8 cellular contexts compared by ENCODE assay signal in the genomic region with DNA sequence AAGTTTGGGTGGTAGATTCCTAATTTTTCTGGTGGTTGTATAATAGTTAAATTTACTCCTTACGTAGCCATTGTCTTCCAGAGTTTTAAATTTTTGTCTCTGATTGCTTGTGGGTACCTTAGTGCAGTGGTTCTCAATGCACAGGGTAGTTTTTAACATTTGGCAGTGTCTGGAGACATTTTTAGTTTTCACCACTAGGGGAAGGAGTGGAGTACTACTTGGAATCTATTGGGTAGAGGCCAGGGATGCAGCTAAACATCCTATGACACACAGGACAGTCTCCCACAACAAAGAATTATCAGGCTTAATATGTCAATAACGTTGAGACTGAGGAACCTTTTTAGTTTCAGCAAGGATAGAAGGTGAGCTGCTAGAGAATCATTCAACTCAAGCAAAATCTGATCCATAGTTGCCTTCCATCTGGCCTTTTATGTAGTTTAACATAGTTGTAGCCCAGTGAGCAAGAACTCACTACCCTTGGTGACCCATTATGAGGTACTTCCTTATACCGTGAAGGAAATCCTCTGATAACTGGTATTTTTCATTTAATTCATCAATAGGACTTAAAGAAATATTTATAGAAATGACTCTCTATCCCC. TPM values are rescaled to one million over a fixed set of nuclear protein-coding genes. Genes with fewer than 3 reads are reported as not detected.
DNase-seq lines count a peak whose midpoint lies in the region; ATAC-seq and TF ChIP-seq lines count a peak whose summit lies in the region.

No MANE protein-coding gene starts in this region.

- no peaks in the 10 kb centered on the region for H3K9me3 Mint-ChIP-seq in stimulated activated memory B cell treated with anti-CD40 and anti-IgM and Interleukin-4, amounts not matched to agents 10 μg/mL and 1 μg/mL and 100 μg/mL, for 72 hours

- ATAC-seq in DND-41 (ENCODE audit: insufficient read depth, low read depth) (0 out of 3 replicates have a peak, but pooled peaks have one; percentile 44), GM19463 (IDR thresholded peaks at IDR 0.05; ENCODE audit: unreplicated experiment) (peak; percentile 81), body of pancreas (peak; percentile 42), lower lobe of right lung (peak in 1 of 2 donors; percentile 50), HG03135 (IDR thresholded peaks at IDR 0.05; ENCODE audit: unreplicated experiment) (no peak), GM19324 (IDR thresholded peaks at IDR 0.05; ENCODE audit: low FRiP score, unreplicated experiment) (no peak)
- ATAC-seq in stimulated activated memory B cell treated with anti-CD40 and anti-IgM and Interleukin-4, amounts not matched to agents 10 μg/mL and 1 μg/mL and 100 μg/mL, for 72 hours = no peak

- H3K27ac ChIP-seq in DND-41 (ENCODE audit: low read length) = no peak overlapping the region
- H3K27ac ChIP-seq in body of pancreas = no peak overlapping the region
- H3K27ac ChIP-seq in lower lobe of right lung = no peak overlapping the region

- H3K36me3 Mint-ChIP-seq in stimulated activated memory B cell treated with anti-CD40 and anti-IgM and Interleukin-4, amounts not matched to agents 10 μg/mL and 1 μg/mL and 100 μg/mL, for 72 hours = peaks cover 14% of the 10 kb centered on the region

- H3K27me3 Mint-ChIP-seq in stimulated activated memory B cell treated with anti-CD40 and anti-IgM and Interleukin-4, amounts not matched to agents 10 μg/mL and 1 μg/mL and 100 μg/mL, for 72 hours = no peaks in the 10 kb centered on the region

- H2AFZ ChIP-seq in DND-41 (ENCODE audit: low read depth, low read length) = no peak overlapping the region

- no peaks in the 10 kb centered on the region for H3K9me3 ChIP-seq in DND-41 (ENCODE audit: insufficient read depth, low read length, severe bottlenecking)
- H3K9me3 ChIP-seq in body of pancreas = no peaks in the 10 kb centered on the region
- H3K9me3 ChIP-seq in lower lobe of right lung = no peaks in the 10 kb centered on the region

- H3K4me3 Mint-ChIP-seq in stimulated activated memory B cell treated with anti-CD40 and anti-IgM and Interleukin-4, amounts not matched to agents 10 μg/mL and 1 μg/mL and 100 μg/mL, for 72 hours = no peak overlapping the region

- H3K4me2 ChIP-seq in DND-41 (ENCODE audit: insufficient read depth, low read length) = no peak overlapping the region

- H3K4me1 ChIP-seq in DND-41 (ENCODE audit: insufficient read depth, low read length) (no peaks in the 10 kb centered on the region), body of pancreas (no peaks in the 10 kb centered on the region), lower lobe of right lung (no peaks in the 10 kb centered on the region)

- intact Hi-C loops in body of pancreas (cut with DNase I) (no loop called here), lower lobe of right lung (cut with DNase I) (no loop called here)

- H3K9ac ChIP-seq in DND-41 (ENCODE audit: low read depth, low read length) = no peak overlapping the region

- peaks cover 5% of the 10 kb centered on the region; the same call in 1 of the 2 replicates for H3K36me3 ChIP-seq in DND-41 (ENCODE audit: insufficient read depth, low read length)
- no peaks in the 10 kb centered on the region for H3K36me3 ChIP-seq in body of pancreas (replicated peaks in 1 of 2; ENCODE audit: insufficient read depth in 1 of 2, low read depth in 2 of 2)
- H3K36me3 ChIP-seq in lower lobe of right lung = no peaks in the 10 kb centered on the region

- H3K27me3 ChIP-seq in DND-41 (ENCODE audit: insufficient read depth, low read length, poor library complexity) (no peaks in the 10 kb centered on the region), body of pancreas (no peaks in the 10 kb centered on the region), lower lobe of right lung (ENCODE audit: low read depth) (no peaks in the 10 kb centered on the region)

- 79 to 84% methylated on average over 3 of the region's 3 CpGs for WGBS in body of pancreas, 2 donors

- H4K20me1 ChIP-seq in DND-41 (ENCODE audit: insufficient read depth, low read length) = no peaks in the 10 kb centered on the region

- no peaks in the 10 kb centered on the region for H3K4me1 Mint-ChIP-seq in stimulated activated memory B cell treated with anti-CD40 and anti-IgM and Interleukin-4, amounts not matched to agents 10 μg/mL and 1 μg/mL and 100 μg/mL, for 72 hours

- no peak overlapping the region for H3K4me3 ChIP-seq in DND-41 (ENCODE audit: low read depth in 1 of 2, low read length in 2 of 2)
- no peak overlapping the region for H3K4me3 ChIP-seq in Jurkat, Clone E6-1 (ENCODE audit: low read length)
- no peak overlapping the region for H3K4me3 ChIP-seq in body of pancreas
- no peak overlapping the region for H3K4me3 ChIP-seq in lower lobe of right lung

- no peaks in the 10 kb centered on the region for H3K79me2 ChIP-seq in DND-41 (ENCODE audit: insufficient read depth, low read length)

- TF ChIP-seq CTCF in DND-41 (IDR thresholded peaks at IDR 0.05; ENCODE audit: borderline replicate concordance, extremely low read depth, low read length, poor library complexity, severe bottlenecking) (peak; percentile 47), body of pancreas (IDR thresholded peaks at IDR 0.05) (peak in 5 of 7 experiments; percentile 25 to 40 (median 35)), lower lobe of right lung (IDR thresholded peaks at IDR 0.05) (peak; percentile 47)

- no peak for DNase-seq in DND-41
- peak; percentile 17 for DNase-seq in Jurkat, Clone E6-1 (ENCODE audit: low read depth, low spot score)
- no peak for DNase-seq in body of pancreas
- no peak for DNase-seq in lower lobe of right lung

- TF ChIP-seq POLR2A in body of pancreas (IDR thresholded peaks at IDR 0.05) = no peak

- H3K27ac Mint-ChIP-seq in stimulated activated memory B cell treated with anti-CD40 and anti-IgM and Interleukin-4, amounts not matched to agents 10 μg/mL and 1 μg/mL and 100 μg/mL, for 72 hours = no peak overlapping the region

RNA-seq across cellular contexts. Expression of a gene that starts 8.6 kb away (rescaled TPM):
- not detected for polyA plus RNA-seq in Jurkat, Clone E6-1 (2012; ENCODE audit: insufficient read depth, insufficient read length)
- total RNA-seq in body of pancreas (1 to 10 TPM in 1 of 2 donors, under 1 TPM in 1; 0.66 to 2.1 TPM), lower lobe of right lung (3.8 TPM)

RNA-seq across cellular contexts. Expression of a gene that starts 25.7 kb away (rescaled TPM):
- polyA plus RNA-seq in Jurkat, Clone E6-1 (2012; ENCODE audit: insufficient read depth, insufficient read length) = 6.2 TPM
- 1 to 10 TPM; 2.6 to 6.2 TPM for total RNA-seq in body of pancreas
- total RNA-seq in lower lobe of right lung = 9.2 TPM

RNA-seq across cellular contexts. Expression of a gene that starts 25.9 kb away (rescaled TPM):
- 13.1 TPM for polyA plus RNA-seq in Jurkat, Clone E6-1 (2012; ENCODE audit: insufficient read depth, insufficient read length)
- total RNA-seq in body of pancreas = 10 to 100 TPM in 1 of 2 donors, 1 to 10 TPM in 1; 5.6 to 13.2 TPM
- 18.0 TPM for total RNA-seq in lower lobe of right lung

RNA-seq across cellular contexts. Expression of a gene that starts 57.1 kb away (rescaled TPM):
- polyA plus RNA-seq in Jurkat, Clone E6-1 (2012; ENCODE audit: insufficient read depth, insufficient read length) = 12.8 TPM
- total RNA-seq in body of pancreas (10 to 100 TPM in 1 of 2 donors, 1 to 10 TPM in 1; 6.7 to 10.5 TPM), lower lobe of right lung (21.1 TPM)

Comparison
In these comparisons a context has a peak if more than half of its experiments do, and no peak if none do; other contexts are left out.
1. ATAC-seq: peak in DND-41 (single experiment), GM19463 (single experiment) and body of pancreas (single experiment); none in HG03135 (single experiment), stimulated activated memory B cell treated with anti-CD40 and anti-IgM and Interleukin-4, amounts not matched to agents 10 μg/mL and 1 μg/mL and 100 μg/mL, for 72 hours (single experiment) and GM19324 (single experiment).
2. Peak in every context shown above with its lines, with median percentiles within 50 percentile points of each other: CTCF ChIP-seq.